In the genomic region with DNA sequence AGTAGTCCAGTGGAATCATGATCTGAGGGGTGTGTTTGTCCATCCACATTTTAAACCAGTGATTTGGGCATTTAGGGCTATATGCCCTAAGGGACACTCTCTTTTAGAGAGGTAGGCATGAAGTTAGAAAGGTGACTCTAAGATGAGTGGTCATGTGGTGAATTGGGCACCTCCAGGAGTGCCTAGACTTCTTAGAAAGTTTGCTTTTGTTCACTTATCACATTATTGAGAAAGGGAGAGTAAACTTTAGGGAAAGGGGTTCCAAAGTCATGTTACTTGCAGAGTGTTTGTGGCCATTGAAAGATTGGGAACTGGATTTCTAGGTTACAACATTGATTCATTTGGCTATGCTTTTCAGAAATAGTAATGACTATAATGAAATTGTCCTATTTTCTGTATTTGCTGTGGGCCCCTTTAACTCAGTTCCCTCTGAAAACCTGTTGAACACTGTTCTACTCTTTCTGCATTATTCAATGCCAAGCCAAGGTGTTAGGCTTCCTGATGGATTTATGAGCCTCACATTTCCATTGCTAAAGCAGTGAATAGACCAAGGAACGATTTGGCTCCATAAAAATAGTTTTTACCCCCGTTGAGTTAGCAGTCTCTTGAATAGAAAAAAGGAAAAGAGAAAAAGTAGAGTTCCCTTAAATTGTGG, we compare ENCODE assay signal across 20 cellular contexts.
"Had no signal": no experiment of that assay in that cellular context is flagged by ENCODE, and none has a peak within 500 bp of the region (broad histone marks: within the 10 kb centered on the region; RNA-seq: fewer than 3 reads in every experiment).

No MANE protein-coding gene starts in this region.

- H3K4me3 Mint-ChIP-seq: activated naive CD8-positive, alpha-beta T cell treated with anti-CD3 and anti-CD28 coated beads, Interleukin-2, amount 10 ng/mL, durations not matched to agents 7 days and 5 days; activated T-helper 1 cell treated with anti-CD3 and anti-CD28 coated beads, Interleukin-12 subunit alpha, Interleukin-12 subunit beta, Interleukin-2, Interleukin-4 antibody, amounts not matched to agents 30 ng/mL and 10 ng/mL and 1 ng/mL, durations not matched to agents 14 hours and 24 hours and 36 hours; endodermal cell; memory B cell; natural killer cell treated with Interleukin-12 subunit alpha and Interleukin-12 subunit beta and Interleukin-15 and Interleukin-18, amount 100 ng/mL, for 72 hours; T-helper 2 cell treated with Interferon-gamma antibody and Interleukin-4, amounts not matched to agents 5 μg/mL and 100 μg/mL, for 36 hours had no signal

- H3K36me3 Mint-ChIP-seq: activated naive CD8-positive, alpha-beta T cell treated with anti-CD3 and anti-CD28 coated beads, Interleukin-2, amount 10 ng/mL, durations not matched to agents 7 days and 5 days; memory B cell; natural killer cell treated with Interleukin-12 subunit alpha and Interleukin-12 subunit beta and Interleukin-15 and Interleukin-18, amount 100 ng/mL, for 72 hours had no signal

- H3K27me3 Mint-ChIP-seq: memory B cell; natural killer cell treated with Interleukin-12 subunit alpha and Interleukin-12 subunit beta and Interleukin-15 and Interleukin-18, amount 100 ng/mL, for 72 hours had no signal

- H3K27me3 ChIP-seq: breast epithelium, gastroesophageal sphincter, transverse colon had no signal

- H3K4me3 ChIP-seq: breast epithelium, gastroesophageal sphincter, skin epidermis, transverse colon had no signal

- H3K9me3 ChIP-seq: breast epithelium, gastroesophageal sphincter, transverse colon had no signal

- H3K4me1 Mint-ChIP-seq: activated naive CD8-positive, alpha-beta T cell treated with anti-CD3 and anti-CD28 coated beads, Interleukin-2, amount 10 ng/mL, durations not matched to agents 7 days and 5 days had no signal

- H3K36me3 ChIP-seq: breast epithelium, gastroesophageal sphincter, transverse colon had no signal

- DNase-seq: activated CD4-positive, alpha-beta T cell treated with anti-CD3 and anti-CD28 coated beads, Interleukin-2, amount 50 U/mL, for 1 hour; activated CD4-positive, CD25-positive, alpha-beta regulatory T cell; activated CD8-positive, alpha-beta memory T cell treated with anti-CD3 and anti-CD28 coated beads for 24 hours; activated naive CD8-positive, alpha-beta T cell treated with anti-CD3 and anti-CD28 coated beads, Interleukin-2, amount 10 ng/mL, durations not matched to agents 7 days and 5 days; endodermal cell; erythroblast; islet precursor cell; left ventricle myocardium superior; stimulated activated CD4-positive, alpha-beta T cell treated with anti-CD3 and anti-CD28 coated beads, Interleukin-4, amount 100 ng/mL, for 4 hours; stimulated activated CD8-positive, alpha-beta memory T cell treated with anti-CD3 and anti-CD28 coated beads, Interleukin-4, amount 100 ng/mL, for 48 hours; stimulated activated naive CD8-positive, alpha-beta T cell treated with anti-CD3 and anti-CD28 coated beads, Interleukin-15, Interleukin-2, amounts not matched to agents 100 U/mL and 50 U/mL, for 24 hours; SW 1271; transverse colon had no signal

- H3K9me3 Mint-ChIP-seq: activated naive CD8-positive, alpha-beta T cell treated with anti-CD3 and anti-CD28 coated beads, Interleukin-2, amount 10 ng/mL, durations not matched to agents 7 days and 5 days; activated T-helper 1 cell treated with anti-CD3 and anti-CD28 coated beads, Interleukin-12 subunit alpha, Interleukin-12 subunit beta, Interleukin-2, Interleukin-4 antibody, amounts not matched to agents 30 ng/mL and 10 ng/mL and 1 ng/mL, durations not matched to agents 14 hours and 24 hours and 36 hours; endodermal cell; memory B cell; natural killer cell treated with Interleukin-12 subunit alpha and Interleukin-12 subunit beta and Interleukin-15 and Interleukin-18, amount 100 ng/mL, for 72 hours; T-helper 2 cell treated with Interferon-gamma antibody and Interleukin-4, amounts not matched to agents 5 μg/mL and 100 μg/mL, for 36 hours had no signal

- H3K27ac Mint-ChIP-seq: activated naive CD8-positive, alpha-beta T cell treated with anti-CD3 and anti-CD28 coated beads, Interleukin-2, amount 10 ng/mL, durations not matched to agents 7 days and 5 days; activated T-helper 1 cell treated with anti-CD3 and anti-CD28 coated beads, Interleukin-12 subunit alpha, Interleukin-12 subunit beta, Interleukin-2, Interleukin-4 antibody, amounts not matched to agents 30 ng/mL and 10 ng/mL and 1 ng/mL, durations not matched to agents 14 hours and 24 hours and 36 hours; endodermal cell; memory B cell; natural killer cell treated with Interleukin-12 subunit alpha and Interleukin-12 subunit beta and Interleukin-15 and Interleukin-18, amount 100 ng/mL, for 72 hours; T-helper 2 cell treated with Interferon-gamma antibody and Interleukin-4, amounts not matched to agents 5 μg/mL and 100 μg/mL, for 36 hours had no signal

- H3K27ac ChIP-seq: gastroesophageal sphincter, transverse colon had no signal

- H3K4me1 ChIP-seq: breast epithelium had no signal
